Comparison of ENCODE assay signal across 28 cellular contexts in genomic region chr16:79229371-79229770, GRCh38.
"Had no signal": no experiment of that assay in that cellular context is flagged by ENCODE, and none has a peak within 500 bp of the region (broad histone marks: within the 10 kb centered on the region; RNA-seq: fewer than 3 reads in every experiment).

No MANE protein-coding gene starts in this region.

- DNase-seq: activated CD4-positive, alpha-beta memory T cell treated with anti-CD3 and anti-CD28 coated beads, Interleukin-2, amount 10 ng/mL, durations not matched to agents 7 days and 5 days; activated CD4-positive, alpha-beta T cell treated with anti-CD3 and anti-CD28 coated beads for 36 hours; activated CD4-positive, alpha-beta T cell treated with anti-CD3 and anti-CD28 coated beads, Interleukin-2, amount 50 U/mL, for 1 hour; activated CD4-positive, CD25-positive, alpha-beta regulatory T cell; activated gamma-delta T cell; activated naive CD4-positive, alpha-beta T cell treated with anti-CD3 and anti-CD28 coated beads for 36 hours; activated T-cell treated with anti-CD3 and anti-CD28 coated beads for 4 hours; activated T-cell treated with anti-CD3 and anti-CD28 coated beads, Interleukin-2, amount 50 U/mL, for 48 hours; amygdala; Karpas-422; MM.1S; NCI-H1105; NCI-H1436; NCI-H1694 treated with DMSO at 0.1 percent for 48 hours; NCI-H2029 treated with DMSO at 0.1 percent for 48 hours; NCI-H345; NCI-H510A; NCI-H526 treated with DMSO at 0.1 percent for 48 hours; NCI-H82; T-cell; T-helper 2 cell; T1000 had no signal

- ATAC-seq: activated CD4-positive, alpha-beta T cell treated with anti-CD3 and anti-CD28 coated beads for 36 hours; activated T-helper 17 cell treated with anti-CD3 and anti-CD28 coated beads, Interleukin-2, amount 50 U/mL, for 72 hours; Right ventricle myocardium inferior; T-cell had no signal

- FAIRE-seq: astrocyte, TTC549 had no signal

- H3K4me3 ChIP-seq: SK-N-MC had no signal

- H3K27ac ChIP-seq: SK-N-MC, VCaP had no signal
